In the genomic region with DNA sequence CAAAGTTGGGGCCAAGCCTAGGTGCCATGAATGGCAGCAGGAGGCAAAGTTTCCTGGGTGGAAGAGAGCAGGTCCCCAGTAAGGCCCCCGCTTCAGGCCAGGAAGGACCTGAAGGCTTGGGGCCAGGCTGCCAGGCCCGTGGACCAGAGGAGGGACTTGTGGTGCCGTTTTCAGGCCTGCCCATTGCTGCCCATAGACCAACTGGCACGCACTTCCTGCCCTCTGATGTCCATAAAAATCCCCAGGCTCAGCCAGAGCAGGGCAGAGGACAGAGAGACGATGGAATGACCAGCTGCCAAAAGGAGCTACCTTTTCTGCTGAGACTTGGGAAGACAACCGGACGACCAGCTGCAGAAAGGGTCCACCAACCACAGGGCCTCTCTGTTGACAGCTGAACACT, we compare ENCODE assay signal across 17 cellular contexts.
DNase-seq lines count a peak whose midpoint lies in the region; ATAC-seq and TF ChIP-seq lines count a peak whose summit lies in the region.
"Had no signal": no experiment of that assay in that cellular context is flagged by ENCODE, and none has a peak within 500 bp of the region (broad histone marks: within the 10 kb centered on the region; RNA-seq: fewer than 3 reads in every experiment).

No MANE protein-coding gene starts in this region.

- H3K9me2 ChIP-seq in MM.1S (replicated peaks; ENCODE audit: insufficient read depth, low read length): no peaks in the 10 kb centered on the region

- TF ChIP-seq CTCF in GM13976 (IDR thresholded peaks at IDR 0.05; ENCODE audit: borderline replicate concordance, control extremely low read depth, extremely low read depth, insufficient read depth, missing control alignments) (no peak), MM.1S (IDR thresholded peaks at IDR 0.05; ENCODE audit: low read length) (no peak), Peyer's patch (IDR thresholded peaks at IDR 0.05) (no peak)

- H3K27ac Mint-ChIP-seq in central memory CD8-positive, alpha-beta T cell (ENCODE audit: low read depth): no peak overlapping the region
- H3K27ac Mint-ChIP-seq in stimulated activated effector memory CD8-positive, alpha-beta T cell treated with anti-CD3 and anti-CD28 coated beads, Interleukin-12 subunit alpha, Interleukin-12 subunit beta, amount 100 ng/mL, for 72 hours: no peak overlapping the region
- H3K27ac Mint-ChIP-seq: B cell; CD8-positive, alpha-beta T cell had no signal

- H3K79me2 ChIP-seq in MM.1S (ENCODE audit: low read length): no peaks in the 10 kb centered on the region

- no peak overlapping the region for H3K27ac ChIP-seq in MM.1S (ENCODE audit: low read length)
- H3K27ac ChIP-seq in Peyer's patch: no peak overlapping the region
- H3K27ac ChIP-seq: BLaER1 treated with 17β-estradiol and CSF1 and Interleukin-3, amounts not matched to agents 10 nM and 100 nM; KMS-11 had no signal

- H3K4me1 Mint-ChIP-seq in central memory CD8-positive, alpha-beta T cell: no peaks in the 10 kb centered on the region
- H3K4me1 Mint-ChIP-seq in stimulated activated effector memory CD8-positive, alpha-beta T cell treated with anti-CD3 and anti-CD28 coated beads, Interleukin-12 subunit alpha, Interleukin-12 subunit beta, amount 100 ng/mL, for 72 hours: no peaks in the 10 kb centered on the region
- H3K4me1 Mint-ChIP-seq: B cell had no signal

- no peaks in the 10 kb centered on the region for H3K36me3 ChIP-seq in MM.1S (replicated peaks; ENCODE audit: insufficient read depth, low read length)
- H3K36me3 ChIP-seq in Peyer's patch: no peaks in the 10 kb centered on the region
- H3K36me3 ChIP-seq: BLaER1 treated with 17β-estradiol and CSF1 and Interleukin-3, amounts not matched to agents 10 nM and 100 nM had no signal

- 0 out of 2 replicates have a peak overlapping the region, but pooled peaks have one; percentile 13 for H2AFZ ChIP-seq in MM.1S (ENCODE audit: low read length)

- H3K4me3 ChIP-seq in MM.1S (ENCODE audit: low read length): no peak overlapping the region
- H3K4me3 ChIP-seq in Peyer's patch: no peak overlapping the region
- H3K4me3 ChIP-seq: BLaER1 treated with 17β-estradiol and CSF1 and Interleukin-3, amounts not matched to agents 10 nM and 100 nM had no signal

- H3K9me3 ChIP-seq in MM.1S (replicated peaks; ENCODE audit: insufficient read depth, low read length) (no peaks in the 10 kb centered on the region), Peyer's patch (no peaks in the 10 kb centered on the region)

- peaks cover 5% of the 10 kb centered on the region for H3K9me3 Mint-ChIP-seq in central memory CD8-positive, alpha-beta T cell
- peaks cover 8% of the 10 kb centered on the region for H3K9me3 Mint-ChIP-seq in stimulated activated effector memory CD8-positive, alpha-beta T cell treated with anti-CD3 and anti-CD28 coated beads, Interleukin-12 subunit alpha, Interleukin-12 subunit beta, amount 100 ng/mL, for 72 hours

- H3K27me3 ChIP-seq in MM.1S (replicated peaks; ENCODE audit: insufficient read depth, low read length): no peaks in the 10 kb centered on the region
- H3K27me3 ChIP-seq in Peyer's patch: no peaks in the 10 kb centered on the region
- H3K27me3 ChIP-seq: BLaER1 treated with 17β-estradiol and CSF1 and Interleukin-3, amounts not matched to agents 10 nM and 100 nM had no signal

- in situ Hi-C loops in GM13976 (cut with MboI; ENCODE audit: low sequenced_read_pairs, unreplicated experiment): no loop called here

- peaks cover 12% of the 10 kb centered on the region for H3K4me1 ChIP-seq in MM.1S (ENCODE audit: low read length)
- no peaks in the 10 kb centered on the region for H3K4me1 ChIP-seq in Peyer's patch
- H3K4me1 ChIP-seq: BLaER1 treated with 17β-estradiol and CSF1 and Interleukin-3, amounts not matched to agents 10 nM and 100 nM had no signal

- no peak for TF ChIP-seq POLR2A in Peyer's patch (IDR thresholded peaks at IDR 0.05)

- H3K9ac ChIP-seq in MM.1S (ENCODE audit: low read length): no peak overlapping the region
- H3K9ac ChIP-seq: BLaER1 treated with 17β-estradiol and CSF1 and Interleukin-3, amounts not matched to agents 10 nM and 100 nM; KMS-11 had no signal

- H4K20me1 ChIP-seq in MM.1S (ENCODE audit: insufficient read depth, low read length): no peaks in the 10 kb centered on the region
- H4K20me1 ChIP-seq: BLaER1 treated with 17β-estradiol and CSF1 and Interleukin-3, amounts not matched to agents 10 nM and 100 nM had no signal

- peak; percentile 28 for ATAC-seq in central memory CD8-positive, alpha-beta T cell (replicated peaks; ENCODE audit: extremely low read depth, poor library complexity, severe bottlenecking)
- peak; percentile 26 for ATAC-seq in stimulated activated effector memory CD8-positive, alpha-beta T cell treated with anti-CD3 and anti-CD28 coated beads, Interleukin-12 subunit alpha, Interleukin-12 subunit beta, amount 100 ng/mL, for 72 hours
- no peak for ATAC-seq in GM18907 (IDR thresholded peaks at IDR 0.05; ENCODE audit: unreplicated experiment)
- ATAC-seq: CD8-positive, alpha-beta T cell had no signal

- H3F3A ChIP-seq in MM.1S (ENCODE audit: insufficient read depth, low read length): 0 out of 2 replicates have a peak, but pooled peaks cover 4% of the 10 kb centered on the region

- DNase-seq in GM13976 (ENCODE audit: low spot score) (peak; percentile 3), MM.1S (no peak), NOMO-1 (lab: John Stamatoyannopoulos, UW; ENCODE audit: unreplicated experiment in 2 of 2) (no peak), Peyer's patch (no peak)
- DNase-seq in central memory CD8-positive, alpha-beta T cell (ENCODE audit: low spot score in 2 of 2): no peak
- DNase-seq in stimulated activated effector memory CD8-positive, alpha-beta T cell treated with anti-CD3 and anti-CD28 coated beads, Interleukin-12 subunit alpha, Interleukin-12 subunit beta, amount 100 ng/mL, for 72 hours (ENCODE audit: low spot score in 2 of 2): no peak
- DNase-seq: CD8-positive, alpha-beta T cell; COR-L47; DMS 273 treated with DMSO at 0.1 percent for 48 hours; DMS53; DND-41; EL; HCEC 1CT had no signal

- H3K27me3 Mint-ChIP-seq in central memory CD8-positive, alpha-beta T cell: no peaks in the 10 kb centered on the region
- H3K27me3 Mint-ChIP-seq: B cell had no signal

- H3K4me3 Mint-ChIP-seq in central memory CD8-positive, alpha-beta T cell: no peak overlapping the region
- H3K4me3 Mint-ChIP-seq in stimulated activated effector memory CD8-positive, alpha-beta T cell treated with anti-CD3 and anti-CD28 coated beads, Interleukin-12 subunit alpha, Interleukin-12 subunit beta, amount 100 ng/mL, for 72 hours: no peak overlapping the region
- H3K4me3 Mint-ChIP-seq: B cell; CD8-positive, alpha-beta T cell had no signal

- H3K4me2 ChIP-seq in MM.1S (ENCODE audit: low read depth, low read length): no peak overlapping the region
- H3K4me2 ChIP-seq: BLaER1 treated with 17β-estradiol and CSF1 and Interleukin-3, amounts not matched to agents 10 nM and 100 nM; KMS-11 had no signal

- no peaks in the 10 kb centered on the region for H3K36me3 Mint-ChIP-seq in central memory CD8-positive, alpha-beta T cell (ENCODE audit: insufficient read depth)
- H3K36me3 Mint-ChIP-seq in stimulated activated effector memory CD8-positive, alpha-beta T cell treated with anti-CD3 and anti-CD28 coated beads, Interleukin-12 subunit alpha, Interleukin-12 subunit beta, amount 100 ng/mL, for 72 hours: no peaks in the 10 kb centered on the region
- H3K36me3 Mint-ChIP-seq: CD8-positive, alpha-beta T cell had no signal
